2 cellular contexts compared by ENCODE assay signal in genomic region chr3:171867976-171868375, GRCh38.
TF ChIP-seq lines count a peak whose summit lies in the region.

No MANE protein-coding gene starts in this region.

TF ChIP-seq in SK-N-SH, 30 proteins besides CTCF, POLR2A, EP300 and RAD21 (continued from another document):
- TF ChIP-seq TEAD4 (IDR thresholded peaks at IDR 0.05; ENCODE audit: borderline replicate concordance, insufficient read depth) (no peak), POLR2AphosphoS5 (IDR thresholded peaks at IDR 0.05; ENCODE audit: low read depth, low read length) (no peak), MXI1 (IDR thresholded peaks at IDR 0.05; ENCODE audit: low read depth, low read length) (no peak), USF2 (IDR thresholded peaks at IDR 0.05; ENCODE audit: borderline replicate concordance, low read depth, low read length) (no peak)

TF ChIP-seq in SK-N-SH treated with all-trans-retinoic acid at 6 μM for 48 hours, 23 proteins besides CTCF, POLR2A, EP300 and RAD21 (continued from another document):
- TF ChIP-seq TSHZ2 (CRISPR knock-in tag; IDR thresholded peaks at IDR 0.05) (no peak), SNAI2 (CRISPR knock-in tag; IDR thresholded peaks at IDR 0.05) (no peak), CREB5 (CRISPR knock-in tag; IDR thresholded peaks at IDR 0.05; ENCODE audit: low read depth) (no peak), ISL1 (CRISPR knock-in tag; IDR thresholded peaks at IDR 0.05) (no peak), ESRRG (CRISPR knock-in tag; IDR thresholded peaks at IDR 0.05) (no peak), CSDC2 (CRISPR knock-in tag; IDR thresholded peaks at IDR 0.05) (no peak), RARB (CRISPR knock-in tag; IDR thresholded peaks at IDR 0.05) (no peak), TOX (CRISPR knock-in tag; IDR thresholded peaks at IDR 0.05; ENCODE audit: borderline replicate concordance) (no peak), ZC3H10 (CRISPR knock-in tag; IDR thresholded peaks at IDR 0.05) (no peak), PPARA (CRISPR knock-in tag; IDR thresholded peaks at IDR 0.05; ENCODE audit: borderline replicate concordance) (no peak)
